36 cellular contexts compared by ENCODE assay signal in genomic region chr3:58613236-58614132, GRCh38. TPM values are rescaled to one million over a fixed set of nuclear protein-coding genes. Genes with fewer than 3 reads are reported as not detected.
A peak's percentile ranks its signal among the peaks of the same experiment; 100 is the strongest.
DNase-seq lines count a peak whose midpoint lies in the region; ATAC-seq and TF ChIP-seq lines count a peak whose summit lies in the region.
"Had no signal": no experiment of that assay in that cellular context is flagged by ENCODE, and none has a peak within 500 bp of the region (broad histone marks: within the 10 kb centered on the region; RNA-seq: fewer than 3 reads in every experiment).

No MANE protein-coding gene starts in this region.

- no peak overlapping the region for H3K27ac ChIP-seq in right atrium auricular region
- no peak overlapping the region for H3K27ac ChIP-seq in upper lobe of right lung
- H3K27ac ChIP-seq in smooth muscle cell (ENCODE audit: low read depth) = no peak overlapping the region
- H3K27ac ChIP-seq: adrenal gland, body of pancreas, gastroesophageal sphincter, GM23248, prostate gland, upper lobe of left lung had no signal

- no peaks in the 10 kb centered on the region for H4K20me1 ChIP-seq in smooth muscle cell (ENCODE audit: low read depth)

- H3K27me3 Mint-ChIP-seq in brain = peaks cover 11% of the 10 kb centered on the region

- H3K4me1 ChIP-seq in right atrium auricular region = peaks cover 0 to 37% of the 10 kb centered on the region in 2 donors
- H3K4me1 ChIP-seq in upper lobe of right lung = no peaks in the 10 kb centered on the region
- peaks cover 10% of the 10 kb centered on the region for H3K4me1 ChIP-seq in smooth muscle cell (ENCODE audit: low read depth)
- H3K4me1 ChIP-seq: adrenal gland, prostate gland, upper lobe of left lung had no signal

- DNase-seq in Right ventricle myocardium inferior (ENCODE audit: missing footprints) = no peak
- no peak for DNase-seq in right atrium auricular region (ENCODE audit: low spot score)
- DNase-seq in left ventricle myocardium superior = peak; percentile 43
- DNase-seq in upper lobe of right lung = no peak
- no peak for DNase-seq in activated gamma-delta T cell treated with Interleukin-2 at 50 U/mL for 16 hours
- no peak for DNase-seq in smooth muscle cell (lab: John Stamatoyannopoulos, UW; ENCODE audit: unreplicated experiment)
- no peak for DNase-seq in COR-L47 (lab: John Stamatoyannopoulos, UW)
- DNase-seq: 8988T; activated CD4-positive, alpha-beta memory T cell treated with anti-CD3 and anti-CD28 coated beads, Interleukin-2, amount 10 ng/mL, durations not matched to agents 7 days and 5 days; activated CD4-positive, alpha-beta T cell treated with anti-CD3 and anti-CD28 coated beads for 1 hour; activated CD8-positive, alpha-beta memory T cell treated with anti-CD3 and anti-CD28 coated beads, Interleukin-2, amount 50 U/mL, for 48 hours; activated naive CD4-positive, alpha-beta T cell treated with anti-CD3 and anti-CD28 coated beads, Interleukin-2, amount 10 ng/mL, durations not matched to agents 7 days and 5 days; adrenal gland; body of pancreas; DND-41; GF-D8; GM23248; KG1; mesendoderm; NCI-H1417; NCI-H2081; NCI-H2227 treated with DMSO at 0.1 percent for 48 hours; NCI-H526 treated with DMSO at 0.1 percent for 48 hours; nucleus accumbens; PC-3; SHP77; stimulated activated CD4-positive, alpha-beta T cell treated with anti-CD3 and anti-CD28 coated beads, Interleukin-4, amount 100 ng/mL, for 24 hours; T-helper 2 cell; upper lobe of left lung had no signal

- no peak overlapping the region for H3K4me2 ChIP-seq in smooth muscle cell

- no peaks in the 10 kb centered on the region for H3K79me2 ChIP-seq in smooth muscle cell (ENCODE audit: low read depth)

- no peak overlapping the region for H3K4me3 ChIP-seq in right atrium auricular region
- no peak overlapping the region for H3K4me3 ChIP-seq in upper lobe of right lung
- no peak overlapping the region for H3K4me3 ChIP-seq in smooth muscle cell
- H3K4me3 ChIP-seq: adrenal gland, body of pancreas, gastroesophageal sphincter, GM23248, prostate gland, upper lobe of left lung had no signal

- no peak overlapping the region for H2AFZ ChIP-seq in smooth muscle cell (ENCODE audit: low read depth)
- H2AFZ ChIP-seq: GM23248 had no signal

- WGBS in smooth muscle cell (ENCODE audit: low lambda C conversion rate) = 92% methylated on average over 7 of the region's 7 CpGs

- no peaks in the 10 kb centered on the region for H3K36me3 Mint-ChIP-seq in brain
- H3K36me3 Mint-ChIP-seq: activated naive CD4-positive, alpha-beta T cell treated with anti-CD3 and anti-CD28 coated beads, Interleukin-2, amount 10 ng/mL, durations not matched to agents 7 days and 5 days; CD14-positive monocyte had no signal

- TF ChIP-seq CTCF in right atrium auricular region (IDR thresholded peaks at IDR 0.05) = no peak
- no peak for TF ChIP-seq CTCF in brain (conservative IDR thresholded peaks at IDR 0.05)
- TF ChIP-seq CTCF in upper lobe of right lung (IDR thresholded peaks at IDR 0.05) = no peak
- no peak for TF ChIP-seq CTCF in smooth muscle cell (IDR thresholded peaks at IDR 0.05; ENCODE audit: borderline replicate concordance, insufficient read depth, poor library complexity, severe bottlenecking)

- H3K27me3 ChIP-seq in right atrium auricular region = no peaks in the 10 kb centered on the region
- no peaks in the 10 kb centered on the region for H3K27me3 ChIP-seq in upper lobe of right lung
- no peaks in the 10 kb centered on the region for H3K27me3 ChIP-seq in smooth muscle cell (ENCODE audit: low read depth)
- H3K27me3 ChIP-seq: adrenal gland, body of pancreas, gastroesophageal sphincter, upper lobe of left lung had no signal

- intact Hi-C loops in Right ventricle myocardium inferior (cut with DNase I) = no loop called here
- intact Hi-C loops in left ventricle myocardium superior (cut with micrococcal nuclease) = no loop called here
- intact Hi-C loops in upper lobe of right lung (cut with DNase I) = no loop called here

- H3K36me3 ChIP-seq in right atrium auricular region (no peaks in the 10 kb centered on the region), upper lobe of right lung (no peaks in the 10 kb centered on the region), smooth muscle cell (ENCODE audit: low read depth) (no peaks in the 10 kb centered on the region)
- H3K36me3 ChIP-seq: adrenal gland, gastroesophageal sphincter, prostate gland, upper lobe of left lung had no signal

- H3K9me3 ChIP-seq in right atrium auricular region (no peaks in the 10 kb centered on the region), upper lobe of right lung (no peaks in the 10 kb centered on the region), smooth muscle cell (replicated peaks; ENCODE audit: low read depth) (no peaks in the 10 kb centered on the region)
- H3K9me3 ChIP-seq: adrenal gland, body of pancreas, gastroesophageal sphincter, prostate gland, upper lobe of left lung had no signal

- H3K9ac ChIP-seq in smooth muscle cell (ENCODE audit: low read depth) = no peak overlapping the region
- H3K9ac ChIP-seq: GM23248 had no signal

- peak; percentile 35 for ATAC-seq in Right ventricle myocardium inferior
- ATAC-seq in left ventricle myocardium superior = peak; percentile 34
- peak; percentile 31 for ATAC-seq in upper lobe of right lung
- ATAC-seq: body of pancreas, gastroesophageal sphincter, PC-3 had no signal

- peaks cover 43% of the 10 kb centered on the region for H3K4me1 Mint-ChIP-seq in brain
- H3K4me1 Mint-ChIP-seq: activated naive CD4-positive, alpha-beta T cell treated with anti-CD3 and anti-CD28 coated beads, Interleukin-2, amount 10 ng/mL, durations not matched to agents 7 days and 5 days had no signal

- peak overlapping the region in 3 of 5 experiments; percentile 11 to 80 (median 30) for H3K27ac Mint-ChIP-seq in brain
- H3K27ac Mint-ChIP-seq: activated CD4-positive, alpha-beta memory T cell treated with anti-CD3 and anti-CD28 coated beads, Interleukin-2, amount 10 ng/mL, durations not matched to agents 7 days and 5 days; activated naive CD4-positive, alpha-beta T cell treated with anti-CD3 and anti-CD28 coated beads, Interleukin-2, amount 10 ng/mL, durations not matched to agents 7 days and 5 days; CD14-positive monocyte had no signal

- H3K9me3 Mint-ChIP-seq in brain = peaks cover 0 to 7% (median 0%) of the 10 kb centered on the region in 5 experiments
- H3K9me3 Mint-ChIP-seq: activated CD4-positive, alpha-beta memory T cell treated with anti-CD3 and anti-CD28 coated beads, Interleukin-2, amount 10 ng/mL, durations not matched to agents 7 days and 5 days; activated naive CD4-positive, alpha-beta T cell treated with anti-CD3 and anti-CD28 coated beads, Interleukin-2, amount 10 ng/mL, durations not matched to agents 7 days and 5 days had no signal

- H3K4me3 Mint-ChIP-seq in brain = no peak overlapping the region
- H3K4me3 Mint-ChIP-seq: activated CD4-positive, alpha-beta memory T cell treated with anti-CD3 and anti-CD28 coated beads, Interleukin-2, amount 10 ng/mL, durations not matched to agents 7 days and 5 days; activated naive CD4-positive, alpha-beta T cell treated with anti-CD3 and anti-CD28 coated beads, Interleukin-2, amount 10 ng/mL, durations not matched to agents 7 days and 5 days; CD14-positive monocyte had no signal

- no peaks in the 10 kb centered on the region for H3F3A ChIP-seq in smooth muscle cell (ENCODE audit: low read depth)

RNA-seq across cellular contexts. Expression of gene FAM107A, which starts 36.3 kb away (rescaled TPM):
- total RNA-seq in Right ventricle myocardium inferior = 82.9 TPM
- total RNA-seq in right atrium auricular region = 10 to 100 TPM; 76.5 to 80.7 TPM
- polyA plus RNA-seq in brain (ENCODE audit: insufficient read depth, low read depth, low replicate concordance) = 470 TPM
- 78.0 TPM for total RNA-seq in left ventricle myocardium superior
- 91.5 TPM for total RNA-seq in upper lobe of right lung
- not detected in 2 replicates for total RNA-seq in smooth muscle cell
- polyA plus RNA-seq in smooth muscle cell = not detected in 2 replicates
- total RNA-seq: activated CD4-positive, alpha-beta memory T cell treated with anti-CD3 and anti-CD28 coated beads, Interleukin-2, amount 10 ng/mL, durations not matched to agents 7 days and 5 days had no signal
- polyA plus RNA-seq: CD14-positive monocyte had no signal

RNA-seq across cellular contexts. Expression of gene FAM3D, which starts 53.1 kb away (rescaled TPM):
- total RNA-seq in Right ventricle myocardium inferior (not detected), right atrium auricular region (not detected), left ventricle myocardium superior (not detected), upper lobe of right lung (4.0 TPM), smooth muscle cell (0.18 TPM in 1 of 2 replicates, not detected in the other)
- polyA plus RNA-seq in brain (ENCODE audit: insufficient read depth, low read depth, low replicate concordance) (not detected), smooth muscle cell (0.33 TPM in 1 of 2 replicates, not detected in the other)
- total RNA-seq: activated CD4-positive, alpha-beta memory T cell treated with anti-CD3 and anti-CD28 coated beads, Interleukin-2, amount 10 ng/mL, durations not matched to agents 7 days and 5 days; cerebellum; GM23248; HT1080; PC-3; subcutaneous adipose tissue had no signal
- polyA plus RNA-seq: GM23248 had no signal

Comparison
In these comparisons a context has a peak if more than half of its experiments do, and no peak if none do; other contexts are left out.
1. RNA of gene FAM107A, which starts 36.3 kb away (total RNA-seq): 91.5 TPM in upper lobe of right lung (single experiment), 82.9 TPM in Right ventricle myocardium inferior (single experiment), 76.5 to 80.7 TPM in right atrium auricular region and 78.0 TPM in left ventricle myocardium superior (single experiment); not detected in smooth muscle cell; every median in the first group is over 10 times any median in the second.
2. Peak in every context shown above with its lines, with median percentiles within 50 percentile points of each other: ATAC-seq.